18 cellular contexts compared by ENCODE assay signal in genomic region chr7:5553298-5553877, GRCh38. TPM values are rescaled to one million over a fixed set of nuclear protein-coding genes. Genes with fewer than 3 reads are reported as not detected.
DNase-seq lines count a peak whose midpoint lies in the region; ATAC-seq, FAIRE-seq and TF ChIP-seq lines count a peak whose summit lies in the region.
"Had no signal": no experiment of that assay in that cellular context is flagged by ENCODE, and none has a peak within 500 bp of the region (broad histone marks: within the 10 kb centered on the region; RNA-seq: fewer than 3 reads in every experiment).

No MANE protein-coding gene starts in this region.

- H3K9me3 ChIP-seq in esophagus muscularis mucosa (no peaks in the 10 kb centered on the region), small intestine (ENCODE audit: control insufficient read depth, low read depth) (no peaks in the 10 kb centered on the region)
- H3K9me3 ChIP-seq: thyroid gland had no signal

- no peak for TF ChIP-seq EP300 in esophagus muscularis mucosa (IDR thresholded peaks at IDR 0.05)

- WGBS in esophagus muscularis mucosa = 89% methylated on average over 6 of the region's 9 CpGs
- WGBS in small intestine, 3 donors = 39 to 66% (median 49%) methylated on average over 8 to 9 of the region's 9 CpGs

- H3K4me1 ChIP-seq in esophagus muscularis mucosa = peaks cover 30 to 57% (median 51%) of the 10 kb centered on the region in 4 donors
- H3K4me1 ChIP-seq in small intestine (ENCODE audit: control insufficient read depth in 2 of 2, insufficient read depth in 1 of 2, low read depth in 1 of 2, low read length in 1 of 2) = peaks cover 0 to 8% of the 10 kb centered on the region in 2 donors

- H3K27ac ChIP-seq in esophagus muscularis mucosa (replicated peaks in 1 of 4) (peak overlapping the region; percentile 95 to 99 (median 98)), small intestine (ENCODE audit: low read depth in 1 of 2, low read length in 1 of 2) (peak overlapping the region; percentile 84 to 94)
- H3K27ac ChIP-seq: C4-2B, foreskin keratinocyte had no signal

- DNase-seq in EH (ENCODE audit: low read depth) = peak; percentile 84
- DNase-seq in M059J (ENCODE audit: low read depth) = peak; percentile 64
- DNase-seq in esophagus muscularis mucosa (ENCODE audit: extremely low spot score) = no peak
- peak; percentile 89 for DNase-seq in small intestine
- DNase-seq in effector CD8-positive, alpha-beta T cell (lab: John Stamatoyannopoulos, UW) = no peak
- no peak for DNase-seq in activated naive CD4-positive, alpha-beta T cell treated with anti-CD3 and anti-CD28 coated beads, Interleukin-2, amount 50 U/mL, for 72 hours (ENCODE audit: low spot score in 2 of 2)
- no peak for DNase-seq in OCI-M2 (lab: John Stamatoyannopoulos, UW; ENCODE audit: unreplicated experiment)
- DNase-seq: activated CD4-positive, alpha-beta memory T cell treated with anti-CD3 and anti-CD28 coated beads, Interleukin-2, amount 10 ng/mL, durations not matched to agents 7 days and 5 days; foreskin keratinocyte; GDM1; immature natural killer cell; midbrain; NCI-H1930; NCI-H524 treated with DMSO at 0.1 percent for 48 hours; T-helper 9 cell; thyroid gland had no signal

- H3K27me3 ChIP-seq in esophagus muscularis mucosa = no peaks in the 10 kb centered on the region
- no peaks in the 10 kb centered on the region for H3K27me3 ChIP-seq in small intestine (ENCODE audit: control insufficient read depth in 2 of 2, insufficient read depth in 2 of 2, low read length in 2 of 2)
- H3K27me3 ChIP-seq: foreskin keratinocyte, thyroid gland had no signal

- TF ChIP-seq POLR2A in esophagus muscularis mucosa (IDR thresholded peaks at IDR 0.05; ENCODE audit: low read depth) = no peak

- FAIRE-seq in small intestine (lab: Jason Lieb, UNC) = no peak

- H3K36me3 ChIP-seq in esophagus muscularis mucosa (no peaks in the 10 kb centered on the region), small intestine (ENCODE audit: control insufficient read depth in 2 of 2, insufficient read depth in 2 of 2, low read length in 2 of 2) (no peaks in the 10 kb centered on the region)
- H3K36me3 ChIP-seq: thyroid gland had no signal

- no peaks in the 10 kb centered on the region for H3K9me3 Mint-ChIP-seq in activated naive CD4-positive, alpha-beta T cell treated with anti-CD3 and anti-CD28 coated beads, Interleukin-2, amount 50 U/mL, for 72 hours
- H3K9me3 Mint-ChIP-seq: activated CD4-positive, alpha-beta memory T cell treated with anti-CD3 and anti-CD28 coated beads, Interleukin-2, amount 10 ng/mL, durations not matched to agents 7 days and 5 days; immature natural killer cell had no signal

- ATAC-seq in activated naive CD4-positive, alpha-beta T cell treated with anti-CD3 and anti-CD28 coated beads, Interleukin-2, amount 50 U/mL, for 72 hours = no peak
- no peak for ATAC-seq in GM21576 (IDR thresholded peaks at IDR 0.05; ENCODE audit: unreplicated experiment)
- ATAC-seq: foreskin keratinocyte had no signal

- no peaks in the 10 kb centered on the region for H3K36me3 Mint-ChIP-seq in activated naive CD4-positive, alpha-beta T cell treated with anti-CD3 and anti-CD28 coated beads, Interleukin-2, amount 50 U/mL, for 72 hours
- H3K36me3 Mint-ChIP-seq: immature natural killer cell had no signal

- intact Hi-C loops in esophagus muscularis mucosa (cut with DNase I) = no loop called here

- TF ChIP-seq CTCF in esophagus muscularis mucosa (IDR thresholded peaks at IDR 0.05) = no peak

- no peak overlapping the region for H3K4me3 ChIP-seq in esophagus muscularis mucosa
- peak overlapping the region in 1 of 2 donors; percentile 26 for H3K4me3 ChIP-seq in small intestine (ENCODE audit: low read depth in 1 of 2, low read length in 2 of 2)
- H3K4me3 ChIP-seq: thyroid gland had no signal

- H3K27ac Mint-ChIP-seq in activated naive CD4-positive, alpha-beta T cell treated with anti-CD3 and anti-CD28 coated beads, Interleukin-2, amount 50 U/mL, for 72 hours = no peak overlapping the region
- H3K27ac Mint-ChIP-seq: activated CD4-positive, alpha-beta memory T cell treated with anti-CD3 and anti-CD28 coated beads, Interleukin-2, amount 10 ng/mL, durations not matched to agents 7 days and 5 days had no signal

RNA-seq across cellular contexts. Expression of gene ACTB, which starts 23.0 kb away (rescaled TPM):
- 4,982 and 5,940 TPM in 2 replicates for total RNA-seq in M059J (2014; rRNA removed; shearing (Covaris generic))
- over 10,000 TPM in 2 of 4 donors, 1,000 to 10,000 TPM in 2; 7,343 to 12,848 (median 9,443) TPM for total RNA-seq in esophagus muscularis mucosa
- polyA plus RNA-seq in small intestine = 1,000 to 10,000 TPM; 3,422 to 5,487 (median 4,014) TPM
- over 10,000 TPM in 1 of 2 donors, 1,000 to 10,000 TPM in 1; 9,203 to 11,527 TPM for total RNA-seq in activated naive CD4-positive, alpha-beta T cell treated with anti-CD3 and anti-CD28 coated beads, Interleukin-2, amount 50 U/mL, for 72 hours

RNA-seq across cellular contexts. Expression of gene FSCN1, which starts 39.2 kb away (rescaled TPM):
- 96.7 and 132 TPM in 2 replicates for total RNA-seq in M059J (2014; rRNA removed; shearing (Covaris generic))
- total RNA-seq in esophagus muscularis mucosa = 10 to 100 TPM; 15.0 to 28.4 (median 21.2) TPM
- 10 to 100 TPM in 1 of 3 donors, 1 to 10 TPM in 1, under 1 TPM in 1; 0.67 to 13.3 (median 7.0) TPM for polyA plus RNA-seq in small intestine
- total RNA-seq in activated naive CD4-positive, alpha-beta T cell treated with anti-CD3 and anti-CD28 coated beads, Interleukin-2, amount 50 U/mL, for 72 hours = 10 to 100 TPM in 1 of 2 donors, 1 to 10 TPM in 1; 3.6 to 91.9 TPM

RNA-seq across cellular contexts. Expression of gene FBXL18, which starts 39.8 kb away (rescaled TPM):
- 7.3 and 9.9 TPM in 2 replicates for total RNA-seq in M059J (2014; rRNA removed; shearing (Covaris generic))
- total RNA-seq in esophagus muscularis mucosa = 10 to 100 TPM in 2 of 4 donors, 1 to 10 TPM in 2; 4.6 to 12.7 (median 8.4) TPM
- 1 to 10 TPM; 1.1 to 3.4 (median 1.3) TPM for polyA plus RNA-seq in small intestine
- 10 to 100 TPM in 1 of 2 donors, 1 to 10 TPM in 1; 9.4 to 11.6 TPM for total RNA-seq in activated naive CD4-positive, alpha-beta T cell treated with anti-CD3 and anti-CD28 coated beads, Interleukin-2, amount 50 U/mL, for 72 hours

Comparison
In these comparisons a context has a peak if more than half of its experiments do, and no peak if none do; other contexts are left out.
1. DNase-seq: peak in EH (single experiment), M059J (single experiment) and small intestine (single experiment); none in esophagus muscularis mucosa (single experiment), effector CD8-positive, alpha-beta T cell (single experiment), activated naive CD4-positive, alpha-beta T cell treated with anti-CD3 and anti-CD28 coated beads, Interleukin-2, amount 50 U/mL, for 72 hours (0 of 2) and OCI-M2 (single experiment).